In the genomic region with DNA sequence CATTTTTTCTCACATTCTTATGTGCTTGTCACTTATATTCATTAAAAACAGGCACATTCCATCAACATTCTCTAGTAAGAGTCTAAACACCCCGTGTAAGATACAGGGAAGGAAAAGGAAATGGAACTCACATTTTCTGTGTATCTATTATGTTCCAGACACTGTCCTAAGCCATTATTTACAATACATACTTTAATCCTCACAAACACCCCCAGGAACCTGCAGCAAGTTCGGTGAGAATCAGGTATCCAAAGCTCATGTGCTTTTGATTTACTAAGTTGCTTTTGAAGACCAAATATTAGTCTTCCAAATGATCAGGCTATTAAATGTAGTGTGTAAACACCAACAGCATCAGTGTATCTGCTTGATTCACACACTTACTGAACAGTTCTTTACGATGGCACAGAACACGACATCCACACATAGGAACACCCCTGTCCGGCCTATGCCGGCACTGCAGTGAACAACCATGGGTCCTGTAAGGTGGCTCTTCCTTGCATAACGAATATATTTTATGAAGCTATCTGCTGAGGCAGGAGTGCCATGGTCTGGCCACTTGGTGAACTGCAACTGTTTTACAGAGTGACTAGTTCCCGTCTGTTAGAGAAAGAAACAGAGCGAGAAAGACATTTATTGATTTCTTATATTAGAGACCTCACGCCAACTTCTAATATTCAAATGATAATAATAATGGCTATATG, we compare ENCODE assay signal across 8 cellular contexts.
A peak's percentile ranks its signal among the peaks of the same experiment; 100 is the strongest.
DNase-seq lines count a peak whose midpoint lies in the region; ATAC-seq and TF ChIP-seq lines count a peak whose summit lies in the region.
"Not testable (repeated sequence)": the region's sequence is repeated elsewhere in the genome, so short reads cannot be mapped to it uniquely, and the experiment has no call there.

No MANE protein-coding gene starts in this region.

- not testable (repeated sequence) for DNase-seq in Panc1 (ENCODE audit: low read depth, low spot score); body of pancreas; right lobe of liver; thoracic aorta (ENCODE audit: low spot score)

- ATAC-seq in GM18861 (IDR thresholded peaks at IDR 0.05; ENCODE audit: unreplicated experiment), result peak; percentile 98
- ATAC-seq in GM21360 (IDR thresholded peaks at IDR 0.05; ENCODE audit: unreplicated experiment), result peak; percentile 80
- peak; percentile 89 for ATAC-seq in HG02623 (IDR thresholded peaks at IDR 0.05; ENCODE audit: unreplicated experiment)
- ATAC-seq in HG03108 (IDR thresholded peaks at IDR 0.05; ENCODE audit: unreplicated experiment), result peak; percentile 76
- ATAC-seq in Panc1, result peak; percentile 100
- peak; percentile 100 for ATAC-seq in body of pancreas
- peak; percentile 100 for ATAC-seq in right lobe of liver
- peak; percentile 79 for ATAC-seq in thoracic aorta (ENCODE audit: insufficient number of reproducible peaks, low FRiP score, low read depth)

- not testable (repeated sequence) for H3K27ac ChIP-seq in Panc1 (ENCODE audit: low read length); body of pancreas; right lobe of liver; thoracic aorta

- H3K4me1 ChIP-seq in Panc1 (ENCODE audit: control insufficient read depth, insufficient read depth, low read length); body of pancreas; right lobe of liver; thoracic aorta (ENCODE audit: control insufficient read depth in 1 of 2, low read depth in 2 of 2): not testable (repeated sequence)

- intact Hi-C loops in Panc1 (cut with micrococcal nuclease; ENCODE audit: unreplicated experiment); body of pancreas (cut with DNase I); right lobe of liver (cut with DNase I): not testable (repeated sequence)

- POLR2A ChIA-PET in Panc1 (lab: Charles Lee), result not testable (repeated sequence)

- not testable (repeated sequence) for TF ChIP-seq CTCF in Panc1 (IDR thresholded peaks at IDR 0.05); body of pancreas (IDR thresholded peaks at IDR 0.05); right lobe of liver (IDR thresholded peaks at IDR 0.05); thoracic aorta (IDR thresholded peaks at IDR 0.05)

- not testable (repeated sequence) for BruUV-seq in Panc1 (replicated peaks; lab: Mats Ljungman, UMichigan)

- H3K27me3 ChIP-seq in Panc1 (ENCODE audit: control insufficient read depth, insufficient read depth, low read length); body of pancreas; right lobe of liver; thoracic aorta (replicated peaks; ENCODE audit: insufficient read depth): not testable (repeated sequence)

- H3K36me3 ChIP-seq in Panc1 (ENCODE audit: control insufficient read depth, insufficient read depth, low read length); body of pancreas (replicated peaks in 1 of 2; ENCODE audit: insufficient read depth in 1 of 2, low read depth in 2 of 2); right lobe of liver; thoracic aorta: not testable (repeated sequence)

- in situ Hi-C loops in Panc1 (cut with HindIII; ENCODE audit: low pct_unique_long_range_greater_than_20kb, low sequenced_read_pairs), result not testable (repeated sequence)

- WGBS in body of pancreas, 2 donors, result no CpG with 5 or more reads among the region's 10 CpGs
- WGBS in right lobe of liver (ENCODE audit: insufficient coverage, low coverage, low lambda C conversion rate, missing lambda C conversion rate), result no CpG with 5 or more reads among the region's 10 CpGs

- CTCF ChIA-PET in Panc1 (lab: Charles Lee), result not testable (repeated sequence)

- H3K9me3 ChIP-seq in Panc1 (ENCODE audit: control insufficient read depth, insufficient read depth, low read depth, low read length); body of pancreas; right lobe of liver; thoracic aorta: not testable (repeated sequence)

- not testable (repeated sequence) for H3K4me3 ChIP-seq in Panc1 (ENCODE audit: low read depth in 2 of 2, low read length in 2 of 2); body of pancreas; right lobe of liver; thoracic aorta

- TF ChIP-seq POLR2A in body of pancreas (IDR thresholded peaks at IDR 0.05); right lobe of liver (IDR thresholded peaks at IDR 0.05): not testable (repeated sequence)
